Comparison of ENCODE assay signal across 19 cellular contexts in genomic region chr18:3162181-3162580, GRCh38. TPM values are rescaled to one million over a fixed set of nuclear protein-coding genes. Genes with fewer than 3 reads are reported as not detected.
DNase-seq lines count a peak whose midpoint lies in the region; ATAC-seq, FAIRE-seq and TF ChIP-seq lines count a peak whose summit lies in the region.
"Had no signal": no experiment of that assay in that cellular context is flagged by ENCODE, and none has a peak within 500 bp of the region (broad histone marks: within the 10 kb centered on the region; RNA-seq: fewer than 3 reads in every experiment).

No MANE protein-coding gene starts in this region.

- H3K4me2 ChIP-seq in keratinocyte (ENCODE audit: control insufficient read depth, extremely low read depth, insufficient read depth, low read depth, low read length): no peak overlapping the region

- H3K9me3 Mint-ChIP-seq in WTC11: peaks cover 3% of the 10 kb centered on the region; the same call in 1 of the 2 replicates
- H3K9me3 Mint-ChIP-seq: CD4-positive, alpha-beta T cell had no signal

- no peak overlapping the region for H3K9ac ChIP-seq in keratinocyte (ENCODE audit: control insufficient read depth, extremely low read depth, insufficient read depth, low read length)

- no peak overlapping the region for H3K27ac ChIP-seq in keratinocyte (ENCODE audit: control insufficient read depth, insufficient read depth, low read length)
- no peak overlapping the region for H3K27ac ChIP-seq in effector memory CD4-positive, alpha-beta T cell (ENCODE audit: insufficient read depth, low read length, poor library complexity, severe bottlenecking)
- H3K27ac ChIP-seq: neutrophil, WERI-Rb-1 had no signal

- H3K27me3 ChIP-seq in keratinocyte (ENCODE audit: control insufficient read depth, extremely low read depth, insufficient read depth, low read length): no peaks in the 10 kb centered on the region
- no peaks in the 10 kb centered on the region for H3K27me3 ChIP-seq in effector memory CD4-positive, alpha-beta T cell (replicated peaks; ENCODE audit: control insufficient read depth, insufficient read depth, low read length, poor library complexity, severe bottlenecking)
- H3K27me3 ChIP-seq: neutrophil had no signal

- no peaks in the 10 kb centered on the region for H3K79me2 ChIP-seq in keratinocyte (ENCODE audit: control insufficient read depth, insufficient read depth, low read length)

- H3K36me3 Mint-ChIP-seq in WTC11: no peaks in the 10 kb centered on the region

- no peaks in the 10 kb centered on the region for H3K27me3 Mint-ChIP-seq in WTC11 (ENCODE audit: low read depth)
- H3K27me3 Mint-ChIP-seq: CD4-positive, alpha-beta T cell had no signal

- H3K4me3 Mint-ChIP-seq in WTC11: no peak overlapping the region
- H3K4me3 Mint-ChIP-seq: CD4-positive, alpha-beta T cell had no signal

- intact Hi-C loops in left ventricle myocardium superior (cut with micrococcal nuclease): no loop called here
- intact Hi-C loops in cardiac septum (cut with DNase I): no loop called here

- H3K4me1 ChIP-seq in keratinocyte (ENCODE audit: control insufficient read depth, extremely low read depth, insufficient read depth, low read length): no peaks in the 10 kb centered on the region
- no peaks in the 10 kb centered on the region for H3K4me1 ChIP-seq in effector memory CD4-positive, alpha-beta T cell (ENCODE audit: control insufficient read depth, insufficient read depth, low read length, poor library complexity, severe bottlenecking)

- POLR2A ChIA-PET in WTC11 (lab: Charles Lee): no interaction called here

- no peaks in the 10 kb centered on the region for H3K9me1 ChIP-seq in keratinocyte (ENCODE audit: control insufficient read depth, extremely low read depth, insufficient read depth, low read length)

- CTCF ChIA-PET in WTC11 (lab: Charles Lee): no interaction called here

- no peaks in the 10 kb centered on the region for H3K9me3 ChIP-seq in keratinocyte (ENCODE audit: control insufficient read depth, low read depth, low read length)
- no peaks in the 10 kb centered on the region for H3K9me3 ChIP-seq in effector memory CD4-positive, alpha-beta T cell (ENCODE audit: control insufficient read depth, low read length)
- H3K9me3 ChIP-seq: neutrophil had no signal

- no peaks in the 10 kb centered on the region for H3K36me3 ChIP-seq in keratinocyte (ENCODE audit: control insufficient read depth in 2 of 2, extremely low read depth in 1 of 2, insufficient read depth in 2 of 2, low read length in 2 of 2)
- H3K36me3 ChIP-seq in effector memory CD4-positive, alpha-beta T cell (ENCODE audit: control insufficient read depth, insufficient read depth, low read length): no peaks in the 10 kb centered on the region
- H3K36me3 ChIP-seq: neutrophil, WERI-Rb-1 had no signal

- no peak overlapping the region for H3K27ac Mint-ChIP-seq in WTC11
- H3K27ac Mint-ChIP-seq: CD4-positive, alpha-beta T cell had no signal

- ATAC-seq in left ventricle myocardium superior (peak; percentile 9), WTC11 (peak; percentile 81)
- ATAC-seq: right cardiac atrium had no signal

- peak overlapping the region; percentile 22 for H2AFZ ChIP-seq in keratinocyte (ENCODE audit: control insufficient read depth, low read length)

- TF ChIP-seq CTCF in WTC11 (IDR thresholded peaks at IDR 0.05): no peak
- TF ChIP-seq CTCF in keratinocyte (optimal IDR thresholded peaks at IDR 0.05 in 1 of 3, IDR thresholded peaks at IDR 0.05 in 1 of 3, conservative IDR thresholded peaks at IDR 0.05 in 1 of 3; ENCODE audit: extremely low read depth in 1 of 3, insufficient read depth in 2 of 3, low read length in 3 of 3): no peak

- DNase-seq in left ventricle myocardium superior: no peak
- no peak for DNase-seq in cardiac septum (ENCODE audit: low spot score)
- no peak for DNase-seq in WTC11 (ENCODE audit: low spot score)
- peak; percentile 17 for DNase-seq in keratinocyte (ENCODE audit: low read depth, low spot score)
- DNase-seq in urothelium cell line (ENCODE audit: low spot score): no peak
- DNase-seq in NOMO-1 (lab: John Stamatoyannopoulos, UW; ENCODE audit: unreplicated experiment in 2 of 2): no peak
- DNase-seq in effector memory CD4-positive, alpha-beta T cell: no peak
- no peak for DNase-seq in NCI-H1105 treated with DMSO at 0.1 percent for 48 hours (lab: John Stamatoyannopoulos, UW)
- DNase-seq: ACHN; activated effector memory CD4-positive, alpha-beta T cell treated with Interleukin-2 at 50 U/mL for 16 hours; amygdala; CD4-positive, alpha-beta T cell; DND-41; NCI-H2029 treated with DMSO at 0.1 percent for 48 hours; NCI-H524; right cardiac atrium; WERI-Rb-1 had no signal

- peaks cover 4% of the 10 kb centered on the region for H3K4me1 Mint-ChIP-seq in WTC11

- dilution Hi-C loops in keratinocyte (cut with MboI; ENCODE audit: extremely low pct_ligation_motif_present, low sequenced_read_pairs): no loop called here

- no peaks in the 10 kb centered on the region for H4K20me1 ChIP-seq in keratinocyte (ENCODE audit: control insufficient read depth, extremely low read depth, insufficient read depth, low read length)

- peak; percentile 36 for FAIRE-seq in keratinocyte (lab: Jason Lieb, UNC)
- peak; percentile 37 for FAIRE-seq in urothelium cell line (lab: Jason Lieb, UNC)
- FAIRE-seq: endothelial cell of umbilical vein had no signal

- H3K4me3 ChIP-seq in keratinocyte (ENCODE audit: control insufficient read depth in 2 of 3, extremely low read depth in 1 of 3, insufficient read depth in 2 of 3, low read depth in 1 of 3, low read length in 3 of 3): no peak overlapping the region
- no peak overlapping the region for H3K4me3 ChIP-seq in effector memory CD4-positive, alpha-beta T cell (ENCODE audit: insufficient read depth, low read depth, low read length, poor library complexity, severe bottlenecking)

TF ChIP-seq in WTC11, 78 proteins besides CTCF, POLR2A, EP300 and RAD21 (continues in another document):
- TF ChIP-seq ARID4B (CRISPR knock-in tag; IDR thresholded peaks at IDR 0.05; ENCODE audit: borderline replicate concordance): no peak
- TF ChIP-seq TEAD1 (CRISPR knock-in tag; IDR thresholded peaks at IDR 0.05): no peak
- no peak for TF ChIP-seq ZNF232 (CRISPR knock-in tag; IDR thresholded peaks at IDR 0.05)
- no peak for TF ChIP-seq ZNF512 (CRISPR knock-in tag; IDR thresholded peaks at IDR 0.05; ENCODE audit: borderline replicate concordance)
- no peak for TF ChIP-seq SMAD3 (CRISPR knock-in tag; IDR thresholded peaks at IDR 0.05; ENCODE audit: borderline replicate concordance)

RNA-seq across cellular contexts. Expression of gene MYOM1, which starts 57.6 kb away (rescaled TPM):
- total RNA-seq in left ventricle myocardium superior: 724 TPM
- 878 TPM for total RNA-seq in cardiac septum
- total RNA-seq in WTC11 (2021): 0.35 to 0.64 TPM (median 0.53 TPM) in 3 replicates
- polyA plus RNA-seq in keratinocyte: 0.01 to 0.22 TPM (median 0.03 TPM) in 3 replicates
- polyA plus RNA-seq in keratinocyte (2011; ENCODE audit: low read depth): 1.9 TPM
- 0.04 and 0.05 TPM in 2 replicates for polyA plus RNA-seq in keratinocyte (2011; cell fraction: cytosol; rRNA removed)
- 0.06 and 0.08 TPM in 2 replicates for polyA plus RNA-seq in keratinocyte (2011; cell fraction: nucleus; rRNA removed)
- polyA plus RNA-seq in keratinocyte (2012; ENCODE audit: low replicate concordance): 0.06 and 0.28 TPM in 2 replicates
- 0.13 TPM in 1 of 3 replicates, not detected in the others for polyA minus RNA-seq in keratinocyte
- polyA minus RNA-seq in keratinocyte (2011; cell fraction: cytosol; rRNA and poly(A)+ RNA removed): not detected
- 0.16 TPM in 1 of 2 replicates, not detected in the other for polyA minus RNA-seq in keratinocyte (2011; cell fraction: nucleus; rRNA and poly(A)+ RNA removed)
- total RNA-seq: endothelial cell of umbilical vein had no signal

Comparison
In these comparisons a context has a peak if more than half of its experiments do, and no peak if none do; other contexts are left out.
1. RNA of gene MYOM1, which starts 57.6 kb away (total RNA-seq): 878 TPM in cardiac septum (single experiment) and 724 TPM in left ventricle myocardium superior (single experiment); 0.35 to 0.64 TPM in WTC11; every median in the first group is over 100 times any median in the second.